Comparison of ENCODE assay signal across 1 cellular context in the genomic region with DNA sequence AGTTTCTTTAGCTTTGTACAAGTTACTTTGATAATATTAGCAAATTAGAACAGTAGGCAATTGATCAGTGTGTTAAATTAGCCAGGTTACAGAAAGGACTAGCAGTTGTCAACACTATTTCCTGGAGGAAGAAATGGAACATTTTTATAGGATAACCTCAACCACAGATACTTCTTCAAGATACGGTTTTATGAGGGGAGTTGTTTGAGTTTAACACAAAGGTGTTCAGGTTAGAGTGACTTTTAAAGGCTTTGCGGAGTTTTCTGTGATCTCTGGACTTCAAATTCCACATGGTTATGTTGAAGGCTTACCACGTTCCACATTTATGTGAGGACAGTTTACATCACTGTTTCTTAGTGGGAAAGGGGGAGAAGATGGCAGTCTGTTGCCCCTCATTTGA.
TF ChIP-seq lines count a peak whose summit lies in the region.

No MANE protein-coding gene starts in this region.

TF ChIP-seq in GM23338, 12 proteins besides CTCF, POLR2A, EP300 and RAD21 (continued from another document):
- TF ChIP-seq REST (IDR thresholded peaks at IDR 0.05; ENCODE audit: unreplicated experiment) (no peak), JUNB (IDR thresholded peaks at IDR 0.05; ENCODE audit: unreplicated experiment) (no peak), STAT1 (IDR thresholded peaks at IDR 0.05; ENCODE audit: unreplicated experiment) (no peak), ZNF114 (CRISPR knock-in tag; IDR thresholded peaks at IDR 0.05) (no peak)
- TF ChIP-seq, protein P1, sequence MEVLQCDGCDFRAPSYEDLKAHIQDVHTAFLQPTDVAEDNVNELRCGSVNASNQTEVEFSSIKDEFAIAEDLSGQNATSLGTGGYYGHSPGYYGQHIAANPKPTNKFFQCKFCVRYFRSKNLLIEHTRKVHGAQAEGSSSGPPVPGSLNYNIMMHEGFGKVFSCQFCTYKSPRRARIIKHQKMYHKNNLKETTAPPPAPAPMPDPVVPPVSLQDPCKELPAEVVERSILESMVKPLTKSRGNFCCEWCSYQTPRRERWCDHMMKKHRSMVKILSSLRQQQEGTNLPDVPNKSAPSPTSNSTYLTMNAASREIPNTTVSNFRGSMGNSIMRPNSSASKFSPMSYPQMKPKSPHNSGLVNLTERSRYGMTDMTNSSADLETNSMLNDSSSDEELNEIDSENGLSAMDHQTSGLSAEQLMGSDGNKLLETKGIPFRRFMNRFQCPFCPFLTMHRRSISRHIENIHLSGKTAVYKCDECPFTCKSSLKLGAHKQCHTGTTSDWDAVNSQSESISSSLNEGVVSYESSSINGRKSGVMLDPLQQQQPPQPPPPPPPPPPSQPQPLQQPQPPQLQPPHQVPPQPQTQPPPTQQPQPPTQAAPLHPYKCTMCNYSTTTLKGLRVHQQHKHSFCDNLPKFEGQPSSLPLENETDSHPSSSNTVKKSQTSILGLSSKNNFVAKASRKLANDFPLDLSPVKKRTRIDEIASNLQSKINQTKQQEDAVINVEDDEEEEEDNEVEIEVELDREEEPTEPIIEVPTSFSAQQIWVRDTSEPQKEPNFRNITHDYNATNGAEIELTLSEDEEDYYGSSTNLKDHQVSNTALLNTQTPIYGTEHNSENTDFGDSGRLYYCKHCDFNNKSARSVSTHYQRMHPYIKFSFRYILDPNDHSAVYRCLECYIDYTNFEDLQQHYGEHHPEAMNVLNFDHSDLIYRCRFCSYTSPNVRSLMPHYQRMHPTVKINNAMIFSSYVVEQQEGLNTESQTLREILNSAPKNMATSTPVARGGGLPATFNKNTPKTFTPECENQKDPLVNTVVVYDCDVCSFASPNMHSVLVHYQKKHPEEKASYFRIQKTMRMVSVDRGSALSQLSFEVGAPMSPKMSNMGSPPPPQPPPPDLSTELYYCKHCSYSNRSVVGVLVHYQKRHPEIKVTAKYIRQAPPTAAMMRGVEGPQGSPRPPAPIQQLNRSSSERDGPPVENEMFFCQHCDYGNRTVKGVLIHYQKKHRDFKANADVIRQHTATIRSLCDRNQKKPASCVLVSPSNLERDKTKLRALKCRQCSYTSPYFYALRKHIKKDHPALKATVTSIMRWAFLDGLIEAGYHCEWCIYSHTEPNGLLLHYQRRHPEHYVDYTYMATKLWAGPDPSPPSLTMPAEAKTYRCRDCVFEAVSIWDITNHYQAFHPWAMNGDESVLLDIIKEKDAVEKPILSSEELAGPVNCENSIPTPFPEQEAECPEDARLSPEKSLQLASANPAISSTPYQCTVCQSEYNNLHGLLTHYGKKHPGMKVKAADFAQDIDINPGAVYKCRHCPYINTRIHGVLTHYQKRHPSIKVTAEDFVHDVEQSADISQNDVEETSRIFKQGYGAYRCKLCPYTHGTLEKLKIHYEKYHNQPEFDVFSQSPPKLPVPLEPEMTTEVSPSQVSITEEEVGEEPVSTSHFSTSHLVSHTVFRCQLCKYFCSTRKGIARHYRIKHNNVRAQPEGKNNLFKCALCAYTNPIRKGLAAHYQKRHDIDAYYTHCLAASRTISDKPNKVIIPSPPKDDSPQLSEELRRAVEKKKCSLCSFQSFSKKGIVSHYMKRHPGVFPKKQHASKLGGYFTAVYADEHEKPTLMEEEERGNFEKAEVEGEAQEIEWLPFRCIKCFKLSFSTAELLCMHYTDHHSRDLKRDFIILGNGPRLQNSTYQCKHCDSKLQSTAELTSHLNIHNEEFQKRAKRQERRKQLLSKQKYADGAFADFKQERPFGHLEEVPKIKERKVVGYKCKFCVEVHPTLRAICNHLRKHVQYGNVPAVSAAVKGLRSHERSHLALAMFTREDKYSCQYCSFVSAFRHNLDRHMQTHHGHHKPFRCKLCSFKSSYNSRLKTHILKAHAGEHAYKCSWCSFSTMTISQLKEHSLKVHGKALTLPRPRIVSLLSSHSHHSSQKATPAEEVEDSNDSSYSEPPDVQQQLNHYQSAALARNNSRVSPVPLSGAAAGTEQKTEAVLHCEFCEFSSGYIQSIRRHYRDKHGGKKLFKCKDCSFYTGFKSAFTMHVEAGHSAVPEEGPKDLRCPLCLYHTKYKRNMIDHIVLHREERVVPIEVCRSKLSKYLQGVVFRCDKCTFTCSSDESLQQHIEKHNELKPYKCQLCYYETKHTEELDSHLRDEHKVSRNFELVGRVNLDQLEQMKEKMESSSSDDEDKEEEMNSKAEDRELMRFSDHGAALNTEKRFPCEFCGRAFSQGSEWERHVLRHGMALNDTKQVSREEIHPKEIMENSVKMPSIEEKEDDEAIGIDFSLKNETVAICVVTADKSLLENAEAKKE (CRISPR knock-in tag; IDR thresholded peaks at IDR 0.05): no peak
